Comparison of ENCODE assay signal across 9 cellular contexts in the genomic region with DNA sequence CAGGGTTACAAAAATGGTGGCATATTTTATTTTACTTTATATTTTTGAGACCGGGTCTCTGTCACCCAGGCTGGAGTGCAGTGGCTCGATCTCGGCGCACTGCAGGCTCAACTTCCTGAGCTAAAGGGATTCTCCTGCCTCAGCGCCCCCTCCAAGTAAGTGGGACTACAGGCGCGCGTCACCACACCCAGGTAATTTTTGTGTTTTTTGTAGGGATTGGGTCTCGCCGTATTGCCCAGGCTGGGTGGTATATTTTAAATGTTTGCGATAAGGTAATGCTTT. TPM values are rescaled to one million over a fixed set of nuclear protein-coding genes. Genes with fewer than 3 reads are reported as not detected.
DNase-seq lines count a peak whose midpoint lies in the region; ATAC-seq, FAIRE-seq and TF ChIP-seq lines count a peak whose summit lies in the region.
"Had no signal": no experiment of that assay in that cellular context is flagged by ENCODE, and none has a peak within 500 bp of the region (broad histone marks: within the 10 kb centered on the region; RNA-seq: fewer than 3 reads in every experiment).

No MANE protein-coding gene starts in this region.

- H3K27me3 Mint-ChIP-seq in CD4-positive, alpha-beta memory T cell: peaks cover 0 to 1% of the 10 kb centered on the region in 2 donors
- no peaks in the 10 kb centered on the region for H3K27me3 Mint-ChIP-seq in osteocyte (ENCODE audit: unreplicated experiment)

- H3K4me3 Mint-ChIP-seq in CD4-positive, alpha-beta memory T cell: peak overlapping the region in 7 of 8 donors; percentile 37 to 84 (median 64)
- H3K4me3 Mint-ChIP-seq in osteocyte (ENCODE audit: unreplicated experiment): peak overlapping the region; percentile 60

- BruUV-seq in OCI-LY7 (replicated peaks; lab: Mats Ljungman, UMichigan): no TSS peak

- no peak overlapping the region for H3K4me3 ChIP-seq in CD4-positive, alpha-beta memory T cell (ENCODE audit: low read length in 2 of 2)
- H3K4me3 ChIP-seq in OCI-LY7 (ENCODE audit: low read depth, low read length, poor library complexity, severe bottlenecking) (no peak overlapping the region), H1 (ENCODE audit: extremely low read depth in 1 of 4, insufficient read depth in 2 of 4, low read depth in 3 of 4, low read length in 4 of 4) (peak overlapping the region in 1 of 4 experiments; percentile 71; a peak in 2 of 8 replicates)

- ATAC-seq in GM21786 (IDR thresholded peaks at IDR 0.05; ENCODE audit: unreplicated experiment) (no peak), HG02885 (IDR thresholded peaks at IDR 0.05; ENCODE audit: poor library complexity, unreplicated experiment) (no peak)

- no peak overlapping the region for H4K5ac ChIP-seq in H1 (ENCODE audit: insufficient read length, low read depth, low read length)

- no peak for TF ChIP-seq EP300 in H1 (IDR thresholded peaks at IDR 0.05; ENCODE audit: borderline replicate concordance in 1 of 2, low read depth in 2 of 2, low read length in 2 of 2)

- intact Hi-C loops in CD4-positive, alpha-beta memory T cell (cut with micrococcal nuclease): loop anchor here (1.0 kb wide), 3 partner anchors 11 to 60 kb away; partner anchors contain the start of genes C11orf68, CCDC85B, DRAP1 and SART1
- intact Hi-C loops in OCI-LY7 (cut with micrococcal nuclease; ENCODE audit: unreplicated experiment): loop anchor here (2.0 kb wide), 1 partner anchor 18 kb away; the partner anchor contains the start of genes C11orf68 and DRAP1

- no peak overlapping the region for H4K8ac ChIP-seq in H1 (ENCODE audit: extremely low read depth, insufficient read depth, low read length)

- peaks cover 9% of the 10 kb centered on the region; the same call in 1 of the 2 replicates for H3K23me2 ChIP-seq in H1 (ENCODE audit: low read depth, low read length)

- H3K9me2 ChIP-seq in OCI-LY7 (ENCODE audit: insufficient read depth, low read length): no peaks in the 10 kb centered on the region

- no peak for TF ChIP-seq RAD21 in H1 (IDR thresholded peaks at IDR 0.05 in 1 of 2, conservative IDR thresholded peaks at IDR 0.05 in 1 of 2; ENCODE audit: low read depth in 2 of 2, low read length in 2 of 2)

- no peak overlapping the region for H3K9ac ChIP-seq in H1 (replicated peaks in 1 of 4; ENCODE audit: extremely low read depth in 1 of 4, low read depth in 3 of 4, low read length in 3 of 4)

- DNase-seq in CD4-positive, alpha-beta memory T cell: no peak
- DNase-seq in OCI-LY7 (ENCODE audit: low spot score) (no peak), H1 (ENCODE audit: low read depth in 1 of 2, low spot score in 2 of 2) (no peak), osteocyte (ENCODE audit: extremely low spot score, unreplicated experiment) (no peak), NCI-H774 (lab: John Stamatoyannopoulos, UW) (no peak)
- DNase-seq in NK-92 treated with Interleukin-12 subunit alpha and Interleukin-12 subunit beta, amount 100 ng/mL, for 24 hours (lab: John Stamatoyannopoulos, UW): no peak

- peaks cover 4% of the 10 kb centered on the region for H3K27me3 ChIP-seq in CD4-positive, alpha-beta memory T cell (ENCODE audit: insufficient read depth, low read length)
- H3K27me3 ChIP-seq in H1 (replicated peaks in 1 of 4; ENCODE audit: control insufficient read depth in 3 of 4, extremely low read depth in 1 of 4, insufficient read depth in 3 of 4, low read length in 3 of 4): peaks cover 15 to 41% (median 36%) of the 10 kb centered on the region in 4 experiments

- no peaks in the 10 kb centered on the region for H3K9me3 ChIP-seq in CD4-positive, alpha-beta memory T cell (ENCODE audit: control insufficient read depth in 1 of 2, low read length in 2 of 2)
- H3K9me3 ChIP-seq in OCI-LY7 (ENCODE audit: low read length) (no peaks in the 10 kb centered on the region), H1 (ENCODE audit: insufficient read depth in 2 of 2, low read depth in 1 of 2, low read length in 1 of 2) (no peaks in the 10 kb centered on the region)

- no peaks in the 10 kb centered on the region for H3K36me3 Mint-ChIP-seq in CD4-positive, alpha-beta memory T cell
- no peaks in the 10 kb centered on the region for H3K36me3 Mint-ChIP-seq in osteocyte (ENCODE audit: unreplicated experiment)

- no peak overlapping the region for H3K18ac ChIP-seq in H1 (ENCODE audit: extremely low read depth, low read length)

- H3K9me3 Mint-ChIP-seq in CD4-positive, alpha-beta memory T cell: no peaks in the 10 kb centered on the region
- H3K9me3 Mint-ChIP-seq in osteocyte (ENCODE audit: unreplicated experiment): no peaks in the 10 kb centered on the region

- no peak for FAIRE-seq in H1 (lab: Jason Lieb, UNC)

- H2BK120ac ChIP-seq in H1 (replicated peaks; ENCODE audit: low read depth, low read length): no peak overlapping the region

- H2BK12ac ChIP-seq in H1 (ENCODE audit: low read depth, low read length): no peak overlapping the region

- H2AK5ac ChIP-seq in H1 (ENCODE audit: low read depth, low read length): no peak overlapping the region

- TF ChIP-seq POLR2A in H1 (IDR thresholded peaks at IDR 0.05; ENCODE audit: control extremely low read depth in 1 of 2, low read depth in 2 of 2, low read length in 2 of 2): no peak

- TF ChIP-seq CTCF in OCI-LY7 (conservative IDR thresholded peaks at IDR 0.05; ENCODE audit: low read length) (no peak), H1 (IDR thresholded peaks at IDR 0.05; ENCODE audit: control extremely low read depth in 1 of 3, insufficient read depth in 1 of 3, low read depth in 1 of 3, low read length in 3 of 3) (no peak), osteocyte (IDR thresholded peaks at IDR 0.05) (no peak)

- no peaks in the 10 kb centered on the region for H3K36me3 ChIP-seq in CD4-positive, alpha-beta memory T cell (ENCODE audit: insufficient read depth, low read length)
- H3K36me3 ChIP-seq in OCI-LY7 (ENCODE audit: insufficient read depth, low read length) (no peaks in the 10 kb centered on the region), H1 (ENCODE audit: control insufficient read depth in 2 of 4, insufficient read depth in 4 of 4, low read length in 3 of 4) (no peaks in the 10 kb centered on the region)

- H3K14ac ChIP-seq in H1 (ENCODE audit: insufficient read length): no peak overlapping the region

- H2AFZ ChIP-seq in OCI-LY7 (ENCODE audit: low read length) (no peak overlapping the region), H1 (ENCODE audit: low read length) (no peak overlapping the region)

- H3K4me2 ChIP-seq in OCI-LY7 (ENCODE audit: low read length): peak overlapping the region; percentile 80
- peak overlapping the region; percentile 78 to 89; a peak in 3 of 4 replicates for H3K4me2 ChIP-seq in H1 (ENCODE audit: insufficient read depth in 1 of 2, low read depth in 2 of 2, low read length in 2 of 2)

- H4K20me1 ChIP-seq in OCI-LY7 (ENCODE audit: insufficient read depth, low read length): no peaks in the 10 kb centered on the region
- peaks cover 0 to 4% of the 10 kb centered on the region in 2 experiments for H4K20me1 ChIP-seq in H1 (replicated peaks in 1 of 2; ENCODE audit: control insufficient read depth in 1 of 2, insufficient read depth in 2 of 2, low read length in 2 of 2)

- H3K56ac ChIP-seq in H1 (replicated peaks; ENCODE audit: insufficient read length, low read depth, low read length): no peak overlapping the region

- H3K23ac ChIP-seq in H1 (ENCODE audit: insufficient read length): no peak overlapping the region

- H4K91ac ChIP-seq in H1 (replicated peaks; ENCODE audit: insufficient read length, low read length): no peak overlapping the region

- peaks cover 21% of the 10 kb centered on the region for H3K4me1 ChIP-seq in CD4-positive, alpha-beta memory T cell (ENCODE audit: insufficient read depth, low read length)
- peaks cover 20% of the 10 kb centered on the region for H3K4me1 ChIP-seq in OCI-LY7 (ENCODE audit: insufficient read depth, low read length, poor library complexity, severe bottlenecking)
- H3K4me1 ChIP-seq in H1 (replicated peaks in 1 of 4; ENCODE audit: control insufficient read depth in 3 of 4, insufficient read depth in 4 of 4, low read length in 3 of 4): peaks cover 3 to 11% (median 8%) of the 10 kb centered on the region in 4 experiments; a peak in 6 of 7 replicates

- H3K27ac ChIP-seq in CD4-positive, alpha-beta memory T cell (ENCODE audit: low read depth, low read length): peak overlapping the region; percentile 37
- H3K27ac ChIP-seq in OCI-LY7 (ENCODE audit: low read depth, low read length, poor library complexity, severe bottlenecking) (no peak overlapping the region), H1 (ENCODE audit: low read depth, low read length) (no peak overlapping the region)
- H3K27ac ChIP-seq: HL-60 had no signal

- no peaks in the 10 kb centered on the region; the same call in 1 of the 2 replicates for H3K79me1 ChIP-seq in H1 (ENCODE audit: low read depth, low read length)

- POLR2A ChIA-PET in CD4-positive, alpha-beta memory T cell (lab: Charles Lee; ENCODE audit: partially characterized antibody): interaction anchor here (0.6 to 3.4 kb wide), 17 partner anchors 8 to 356 kb away, joined by 3 to 97 read pairs (median 4); partner anchors contain the start of genes BANF1, C11orf68, CCDC85B and CFL1
- POLR2A ChIA-PET in OCI-LY7 (lab: Charles Lee): interaction anchor here (0.8 to 2.3 kb wide), 4 partner anchors 9 to 15 kb away, joined by 3 to 5 read pairs (median 4); partner anchors contain the start of gene CCDC85B
- POLR2A ChIA-PET in H1 (lab: Charles Lee; ENCODE audit: partially characterized antibody): interaction anchor here (0.6 to 2.6 kb wide), 8 partner anchors 9 to 47 kb away, joined by 3 to 18 read pairs (median 4); partner anchors contain the start of genes CCDC85B and FIBP

- CTCF ChIA-PET in CD4-positive, alpha-beta memory T cell (lab: Charles Lee; ENCODE audit: partially characterized antibody): interaction anchor here (1.1 to 11.2 kb wide), 3 partner anchors 13 to 71 kb away, joined by 3 to 162 read pairs (median 8); partner anchors contain the start of genes C11orf68, CCDC85B and FIBP
- CTCF ChIA-PET in OCI-LY7 (lab: Charles Lee; ENCODE audit: unreplicated experiment) (interaction anchor here (1.1 kb wide), 1 partner anchor 11 kb away, joined by 3 read pairs; the partner anchor contains the start of gene CCDC85B), H1 (lab: Charles Lee; ENCODE audit: partially characterized antibody) (interaction anchor here (0.9 to 9.7 kb wide), 9 partner anchors 7 to 91 kb away, joined by 3 to 150 read pairs (median 6); partner anchors contain the start of genes CCDC85B, FIBP and MUS81)

- no peak overlapping the region for H3K4ac ChIP-seq in H1 (replicated peaks; ENCODE audit: insufficient read length, low read depth, low read length)

- H3K4me1 Mint-ChIP-seq in CD4-positive, alpha-beta memory T cell: peaks cover 5 to 23% (median 7%) of the 10 kb centered on the region in 4 donors
- H3K4me1 Mint-ChIP-seq in osteocyte (ENCODE audit: unreplicated experiment): peaks cover 57% of the 10 kb centered on the region

- H2BK20ac ChIP-seq in H1 (ENCODE audit: low read length): no peak overlapping the region

- no peak overlapping the region for H2BK5ac ChIP-seq in H1 (ENCODE audit: low read depth, low read length)

- 70% methylated on average over 11 of the region's 11 CpGs; no CpG with 5 or more reads in 1 of the 2 experiments for WGBS in H1 (ENCODE audit: extremely low coverage in 1 of 2, insufficient coverage in 1 of 2, insufficient read length in 1 of 2, insufficient replicate concordance in 2 of 2, low coverage in 1 of 2, low lambda C conversion rate in 2 of 2, missing lambda C conversion rate in 1 of 2), 2 experiments

- H3K27ac Mint-ChIP-seq in CD4-positive, alpha-beta memory T cell: peak overlapping the region; percentile 69 to 93 (median 88)
- H3K27ac Mint-ChIP-seq in osteocyte (ENCODE audit: unreplicated experiment): peak overlapping the region; percentile 90

- H3K79me2 ChIP-seq in OCI-LY7 (ENCODE audit: insufficient read depth, low read depth, low read length) (no peaks in the 10 kb centered on the region), H1 (ENCODE audit: control insufficient read depth in 1 of 2, insufficient read depth in 2 of 2, low read length in 2 of 2) (no peaks in the 10 kb centered on the region)

- no peak overlapping the region for H2BK15ac ChIP-seq in H1 (ENCODE audit: low read length)

RNA-seq across cellular contexts. Expression of gene FOSL1, which starts 0.7 kb away (rescaled TPM):
- total RNA-seq in CD4-positive, alpha-beta memory T cell: under 1 TPM; 0.39 to 0.79 TPM
- polyA plus RNA-seq in CD4-positive, alpha-beta memory T cell: under 1 TPM in 1 of 2 donors, not detected in 1; 0.81 TPM
- 0.88 TPM in 1 of 2 replicates, not detected in the other for total RNA-seq in OCI-LY7 (2014; rRNA removed; shearing (Covaris generic))
- 0.52 TPM in 1 of 2 replicates, not detected in the other for total RNA-seq in OCI-LY7 (2022)
- 6.3 and 7.5 TPM in 2 replicates for total RNA-seq in H1 (2021; fragmentation: NEBNext Ultra II Directional; extraction: Animal tissue kit (Norgen Biotek cat#: 25700))
- polyA plus RNA-seq in H1 (2011; rRNA removed): 7.2 and 11.6 TPM in 2 replicates
- polyA plus RNA-seq in H1 (2011; cell fraction: cytosol; rRNA removed): 2.7 TPM
- 5.9 TPM for polyA plus RNA-seq in H1 (2011; cell fraction: nucleus; rRNA removed)
- 11.9 to 15.6 TPM (median 13.5 TPM) in 4 replicates for polyA plus RNA-seq in H1 (2012, experiment 1 of 2)
- polyA plus RNA-seq in H1 (2012, experiment 2 of 2): 15.1 TPM
- polyA plus RNA-seq in H1 (2013, experiment 1 of 2): 9.5 TPM
- 9.6 TPM for polyA plus RNA-seq in H1 (2013, experiment 2 of 2)
- polyA minus RNA-seq in H1 (2011; rRNA and poly(A)+ RNA removed): 2.1 and 3.9 TPM in 2 replicates
- polyA minus RNA-seq in H1 (2011; cell fraction: cytosol; rRNA and poly(A)+ RNA removed): 5.4 TPM
- 7.3 TPM for polyA minus RNA-seq in H1 (2011; cell fraction: nucleus; rRNA and poly(A)+ RNA removed)
- 37.2 and 38.0 TPM in 2 replicates for total RNA-seq in osteocyte

RNA-seq across cellular contexts. Expression of gene CCDC85B, which starts 10.4 kb away (rescaled TPM):
- 10 to 100 TPM; 22.9 to 24.9 TPM for total RNA-seq in CD4-positive, alpha-beta memory T cell
- polyA plus RNA-seq in CD4-positive, alpha-beta memory T cell: 10 to 100 TPM; 60.0 to 68.3 TPM
- 72.7 and 76.7 TPM in 2 replicates for total RNA-seq in OCI-LY7 (2014; rRNA removed; shearing (Covaris generic))
- total RNA-seq in OCI-LY7 (2022): 49.0 and 64.1 TPM in 2 replicates
- 30.8 and 33.3 TPM in 2 replicates for total RNA-seq in H1 (2021; fragmentation: NEBNext Ultra II Directional; extraction: Animal tissue kit (Norgen Biotek cat#: 25700))
- 19.8 and 40.6 TPM in 2 replicates for polyA plus RNA-seq in H1 (2011; rRNA removed)
- polyA plus RNA-seq in H1 (2011; cell fraction: cytosol; rRNA removed): 33.5 TPM
- polyA plus RNA-seq in H1 (2011; cell fraction: nucleus; rRNA removed): 25.8 TPM
- 14.8 to 26.4 TPM (median 24.8 TPM) in 4 replicates for polyA plus RNA-seq in H1 (2012, experiment 1 of 2)
- polyA plus RNA-seq in H1 (2012, experiment 2 of 2): 19.6 TPM
- polyA plus RNA-seq in H1 (2013, experiment 1 of 2): 16.6 TPM
- polyA plus RNA-seq in H1 (2013, experiment 2 of 2): 16.3 TPM
- polyA minus RNA-seq in H1 (2011; rRNA and poly(A)+ RNA removed): 0.29 and 0.76 TPM in 2 replicates
- 19.7 TPM for polyA minus RNA-seq in H1 (2011; cell fraction: cytosol; rRNA and poly(A)+ RNA removed)
- polyA minus RNA-seq in H1 (2011; cell fraction: nucleus; rRNA and poly(A)+ RNA removed): 14.3 TPM
- 35.2 and 39.0 TPM in 2 replicates for total RNA-seq in osteocyte

RNA-seq across cellular contexts. Expression of gene FIBP, which starts 12.6 kb away (rescaled TPM):
- total RNA-seq in CD4-positive, alpha-beta memory T cell: 10 to 100 TPM; 39.9 to 42.1 TPM
- 10 to 100 TPM; 79.3 to 99.0 TPM for polyA plus RNA-seq in CD4-positive, alpha-beta memory T cell
- 133 and 184 TPM in 2 replicates for total RNA-seq in OCI-LY7 (2014; rRNA removed; shearing (Covaris generic))
- 89.4 and 97.3 TPM in 2 replicates for total RNA-seq in OCI-LY7 (2022)
- total RNA-seq in H1 (2021; fragmentation: NEBNext Ultra II Directional; extraction: Animal tissue kit (Norgen Biotek cat#: 25700)): 74.3 and 79.9 TPM in 2 replicates
- 173 and 184 TPM in 2 replicates for polyA plus RNA-seq in H1 (2011; rRNA removed)
- 127 TPM for polyA plus RNA-seq in H1 (2011; cell fraction: cytosol; rRNA removed)
- polyA plus RNA-seq in H1 (2011; cell fraction: nucleus; rRNA removed): 233 TPM
- 82.7 to 114 TPM (median 111 TPM) in 4 replicates for polyA plus RNA-seq in H1 (2012, experiment 1 of 2)
- polyA plus RNA-seq in H1 (2012, experiment 2 of 2): 151 TPM
- 79.7 TPM for polyA plus RNA-seq in H1 (2013, experiment 1 of 2)
- polyA plus RNA-seq in H1 (2013, experiment 2 of 2): 83.5 TPM
- 87.2 and 105 TPM in 2 replicates for polyA minus RNA-seq in H1 (2011; rRNA and poly(A)+ RNA removed)
- 89.1 TPM for polyA minus RNA-seq in H1 (2011; cell fraction: cytosol; rRNA and poly(A)+ RNA removed)
- polyA minus RNA-seq in H1 (2011; cell fraction: nucleus; rRNA and poly(A)+ RNA removed): 101 TPM
- 92.4 and 92.8 TPM in 2 replicates for total RNA-seq in osteocyte

RNA-seq across cellular contexts. Expression of gene C11orf68, which starts 18.0 kb away (rescaled TPM):
- 10 to 100 TPM; 57.1 to 59.5 TPM for total RNA-seq in CD4-positive, alpha-beta memory T cell
- 10 to 100 TPM; 48.0 to 81.6 TPM for polyA plus RNA-seq in CD4-positive, alpha-beta memory T cell
- 10.7 and 11.7 TPM in 2 replicates for total RNA-seq in OCI-LY7 (2014; rRNA removed; shearing (Covaris generic))
- total RNA-seq in OCI-LY7 (2022) (26.2 and 28.1 TPM in 2 replicates), osteocyte (81.2 and 83.5 TPM in 2 replicates)
- total RNA-seq in H1 (2021; fragmentation: NEBNext Ultra II Directional; extraction: Animal tissue kit (Norgen Biotek cat#: 25700)): 24.0 and 24.1 TPM in 2 replicates
- polyA plus RNA-seq in H1 (2011; rRNA removed): 51.2 and 68.5 TPM in 2 replicates
- 36.5 TPM for polyA plus RNA-seq in H1 (2011; cell fraction: cytosol; rRNA removed)
- polyA plus RNA-seq in H1 (2011; cell fraction: nucleus; rRNA removed): 43.6 TPM
- polyA plus RNA-seq in H1 (2012, experiment 1 of 2): 16.5 to 29.7 TPM (median 28.5 TPM) in 4 replicates
- polyA plus RNA-seq in H1 (2012, experiment 2 of 2): 29.4 TPM
- polyA plus RNA-seq in H1 (2013, experiment 1 of 2): 19.3 TPM
- 17.8 TPM for polyA plus RNA-seq in H1 (2013, experiment 2 of 2)
- 16.8 and 23.2 TPM in 2 replicates for polyA minus RNA-seq in H1 (2011; rRNA and poly(A)+ RNA removed)
- polyA minus RNA-seq in H1 (2011; cell fraction: cytosol; rRNA and poly(A)+ RNA removed): 22.9 TPM
- polyA minus RNA-seq in H1 (2011; cell fraction: nucleus; rRNA and poly(A)+ RNA removed): 24.1 TPM

RNA-seq across cellular contexts. Expression of gene DRAP1, which starts 18.4 kb away (rescaled TPM):
- 10 to 100 TPM; 78.2 to 78.7 TPM for total RNA-seq in CD4-positive, alpha-beta memory T cell
- polyA plus RNA-seq in CD4-positive, alpha-beta memory T cell: 100 to 1,000 TPM in 1 of 2 donors, 10 to 100 TPM in 1; 90.4 to 102 TPM
- total RNA-seq in OCI-LY7 (2014; rRNA removed; shearing (Covaris generic)): 93.2 and 110 TPM in 2 replicates
- total RNA-seq in OCI-LY7 (2022): 68.2 and 81.2 TPM in 2 replicates
- total RNA-seq in H1 (2021; fragmentation: NEBNext Ultra II Directional; extraction: Animal tissue kit (Norgen Biotek cat#: 25700)): 98.7 and 108 TPM in 2 replicates
- polyA plus RNA-seq in H1 (2011; rRNA removed): 62.5 and 81.2 TPM in 2 replicates
- 118 TPM for polyA plus RNA-seq in H1 (2011; cell fraction: cytosol; rRNA removed)
- 62.9 TPM for polyA plus RNA-seq in H1 (2011; cell fraction: nucleus; rRNA removed)
- polyA plus RNA-seq in H1 (2012, experiment 1 of 2): 119 to 179 TPM (median 153 TPM) in 4 replicates
- polyA plus RNA-seq in H1 (2012, experiment 2 of 2): 115 TPM
- polyA plus RNA-seq in H1 (2013, experiment 1 of 2): 145 TPM
- 138 TPM for polyA plus RNA-seq in H1 (2013, experiment 2 of 2)
- 4.0 and 6.8 TPM in 2 replicates for polyA minus RNA-seq in H1 (2011; rRNA and poly(A)+ RNA removed)
- polyA minus RNA-seq in H1 (2011; cell fraction: cytosol; rRNA and poly(A)+ RNA removed): 38.0 TPM
- polyA minus RNA-seq in H1 (2011; cell fraction: nucleus; rRNA and poly(A)+ RNA removed): 12.8 TPM
- 106 and 107 TPM in 2 replicates for total RNA-seq in osteocyte
